1 cellular context compared by ENCODE assay signal in genomic region chr10:92692697-92693533, GRCh38.
TF ChIP-seq lines count a peak whose summit lies in the region.

No MANE protein-coding gene starts in this region.

TF ChIP-seq in HepG2, 621 proteins besides CTCF, POLR2A, EP300 and RAD21 (continued from another document):
- no peak for TF ChIP-seq FOXP4 (CRISPR knock-in tag; IDR thresholded peaks at IDR 0.05)
- no peak for TF ChIP-seq U2AF1 (optimal IDR thresholded peaks at IDR 0.05; ENCODE audit: low read depth, low read length)
- no peak for TF ChIP-seq SP140L (CRISPR knock-in tag; IDR thresholded peaks at IDR 0.05; ENCODE audit: borderline replicate concordance)
- TF ChIP-seq DDIT3 (CRISPR knock-in tag; IDR thresholded peaks at IDR 0.05): no peak
- TF ChIP-seq PLRG1 (conservative IDR thresholded peaks at IDR 0.05): no peak
- no peak for TF ChIP-seq ZNF737 (CRISPR knock-in tag; IDR thresholded peaks at IDR 0.05; ENCODE audit: borderline replicate concordance)
- TF ChIP-seq KAT2B (IDR thresholded peaks at IDR 0.05; ENCODE audit: borderline replicate concordance, low read depth, low read length): no peak
- TF ChIP-seq TEAD2 (CRISPR knock-in tag; IDR thresholded peaks at IDR 0.05): no peak
- TF ChIP-seq ZBTB42 (CRISPR knock-in tag; IDR thresholded peaks at IDR 0.05): no peak
- TF ChIP-seq ZSCAN22 (CRISPR knock-in tag; IDR thresholded peaks at IDR 0.05): no peak
- TF ChIP-seq PHB2 (IDR thresholded peaks at IDR 0.05; ENCODE audit: partially characterized antibody): no peak
- TF ChIP-seq ZNF230 (CRISPR knock-in tag; IDR thresholded peaks at IDR 0.05): no peak
- no peak for TF ChIP-seq ZNF414 (CRISPR knock-in tag; IDR thresholded peaks at IDR 0.05)
- TF ChIP-seq TOE1 (CRISPR knock-in tag; IDR thresholded peaks at IDR 0.05): no peak
- TF ChIP-seq JUNB (CRISPR knock-in tag; IDR thresholded peaks at IDR 0.05; ENCODE audit: borderline replicate concordance): no peak
- TF ChIP-seq HNF4G (IDR thresholded peaks at IDR 0.05; ENCODE audit: borderline replicate concordance, low read depth, low read length): no peak
- TF ChIP-seq HNF4G (CRISPR knock-in tag; IDR thresholded peaks at IDR 0.05; ENCODE audit: borderline replicate concordance, low read depth): no peak
- TF ChIP-seq SRSF1 (optimal IDR thresholded peaks at IDR 0.05; ENCODE audit: low read depth, low read length): no peak
- no peak for TF ChIP-seq ATF5 (CRISPR knock-in tag; IDR thresholded peaks at IDR 0.05; ENCODE audit: low read depth)
- TF ChIP-seq BHLHE40 (IDR thresholded peaks at IDR 0.05; ENCODE audit: low read length): no peak
- TF ChIP-seq, protein P1, sequence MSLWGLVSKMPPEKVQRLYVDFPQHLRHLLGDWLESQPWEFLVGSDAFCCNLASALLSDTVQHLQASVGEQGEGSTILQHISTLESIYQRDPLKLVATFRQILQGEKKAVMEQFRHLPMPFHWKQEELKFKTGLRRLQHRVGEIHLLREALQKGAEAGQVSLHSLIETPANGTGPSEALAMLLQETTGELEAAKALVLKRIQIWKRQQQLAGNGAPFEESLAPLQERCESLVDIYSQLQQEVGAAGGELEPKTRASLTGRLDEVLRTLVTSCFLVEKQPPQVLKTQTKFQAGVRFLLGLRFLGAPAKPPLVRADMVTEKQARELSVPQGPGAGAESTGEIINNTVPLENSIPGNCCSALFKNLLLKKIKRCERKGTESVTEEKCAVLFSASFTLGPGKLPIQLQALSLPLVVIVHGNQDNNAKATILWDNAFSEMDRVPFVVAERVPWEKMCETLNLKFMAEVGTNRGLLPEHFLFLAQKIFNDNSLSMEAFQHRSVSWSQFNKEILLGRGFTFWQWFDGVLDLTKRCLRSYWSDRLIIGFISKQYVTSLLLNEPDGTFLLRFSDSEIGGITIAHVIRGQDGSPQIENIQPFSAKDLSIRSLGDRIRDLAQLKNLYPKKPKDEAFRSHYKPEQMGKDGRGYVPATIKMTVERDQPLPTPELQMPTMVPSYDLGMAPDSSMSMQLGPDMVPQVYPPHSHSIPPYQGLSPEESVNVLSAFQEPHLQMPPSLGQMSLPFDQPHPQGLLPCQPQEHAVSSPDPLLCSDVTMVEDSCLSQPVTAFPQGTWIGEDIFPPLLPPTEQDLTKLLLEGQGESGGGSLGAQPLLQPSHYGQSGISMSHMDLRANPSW (CRISPR knock-in tag; IDR thresholded peaks at IDR 0.05; ENCODE audit: borderline replicate concordance): no peak
TF ChIP-seq in HepG2: peak in this region for 16.
